18 cellular contexts compared by ENCODE assay signal in the genomic region with DNA sequence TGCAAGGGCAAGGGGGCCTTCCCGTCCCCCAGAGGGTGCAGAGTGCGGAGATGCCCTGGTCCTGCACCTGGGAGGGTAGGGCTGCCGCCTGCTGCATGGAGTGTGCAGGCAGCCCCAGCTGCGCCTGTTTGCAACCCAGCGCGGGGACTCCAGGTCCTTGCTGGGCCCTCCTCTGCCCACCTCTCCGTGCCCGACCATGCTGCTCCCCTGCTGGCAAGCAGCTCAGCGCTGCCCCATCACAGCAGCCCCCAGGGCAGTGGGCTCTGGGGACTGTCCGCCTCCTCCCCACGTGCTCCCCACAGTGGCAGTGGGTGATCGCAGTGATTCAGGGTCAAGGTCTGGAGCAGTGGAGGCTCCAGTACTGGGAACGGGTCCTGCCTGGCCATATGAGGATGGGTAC. TPM values are rescaled to one million over a fixed set of nuclear protein-coding genes. Genes with fewer than 3 reads are reported as not detected.
DNase-seq lines count a peak whose midpoint lies in the region; ATAC-seq, FAIRE-seq and TF ChIP-seq lines count a peak whose summit lies in the region.
"Had no signal": no experiment of that assay in that cellular context is flagged by ENCODE, and none has a peak within 500 bp of the region (broad histone marks: within the 10 kb centered on the region; RNA-seq: fewer than 3 reads in every experiment).

No MANE protein-coding gene starts in this region.

- H4K20me1 ChIP-seq in H1 (replicated peaks in 1 of 2; ENCODE audit: control insufficient read depth in 1 of 2, insufficient read depth in 2 of 2, low read length in 2 of 2): peaks cover 5 to 7% of the 10 kb centered on the region in 2 experiments

- H3K4ac ChIP-seq in H1 (replicated peaks; ENCODE audit: insufficient read length, low read depth, low read length): no peak overlapping the region

- H3K27ac Mint-ChIP-seq in CD8-positive, alpha-beta T cell: peak overlapping the region; percentile 45
- H3K27ac Mint-ChIP-seq in stimulated activated effector memory CD8-positive, alpha-beta T cell treated with anti-CD3 and anti-CD28 coated beads, Interleukin-12 subunit alpha, Interleukin-12 subunit beta, amount 100 ng/mL, for 72 hours: peak overlapping the region; percentile 60

- no peak for FAIRE-seq in H1 (lab: Jason Lieb, UNC)
- FAIRE-seq: G401.6, RCC 7860 had no signal

- H3K79me1 ChIP-seq in H1 (ENCODE audit: low read depth, low read length): peaks cover 6% of the 10 kb centered on the region

- no peaks in the 10 kb centered on the region for H3K27me3 ChIP-seq in CD8-positive, alpha-beta T cell (ENCODE audit: insufficient read depth, low read length)
- H3K27me3 ChIP-seq in H7 (ENCODE audit: control insufficient read depth, insufficient read depth, low read length) (no peaks in the 10 kb centered on the region), H1 (replicated peaks in 1 of 4; ENCODE audit: control insufficient read depth in 3 of 4, extremely low read depth in 1 of 4, insufficient read depth in 3 of 4, low read length in 3 of 4) (no peaks in the 10 kb centered on the region)

- peaks cover 53% of the 10 kb centered on the region for H3K4me1 Mint-ChIP-seq in CD8-positive, alpha-beta T cell (ENCODE audit: low read depth)
- peaks cover 39% of the 10 kb centered on the region for H3K4me1 Mint-ChIP-seq in stimulated activated effector memory CD8-positive, alpha-beta T cell treated with anti-CD3 and anti-CD28 coated beads, Interleukin-12 subunit alpha, Interleukin-12 subunit beta, amount 100 ng/mL, for 72 hours

- no peak overlapping the region for H4K5ac ChIP-seq in H1 (ENCODE audit: insufficient read length, low read depth, low read length)

- no peak overlapping the region; the same call in 1 of the 2 replicates for H2BK5ac ChIP-seq in H1 (ENCODE audit: low read depth, low read length)

- H4K91ac ChIP-seq in H1 (replicated peaks; ENCODE audit: insufficient read length, low read length): no peak overlapping the region

- H3K9me3 Mint-ChIP-seq in CD8-positive, alpha-beta T cell: no peaks in the 10 kb centered on the region
- H3K9me3 Mint-ChIP-seq in stimulated activated effector memory CD8-positive, alpha-beta T cell treated with anti-CD3 and anti-CD28 coated beads, Interleukin-12 subunit alpha, Interleukin-12 subunit beta, amount 100 ng/mL, for 72 hours: no peaks in the 10 kb centered on the region

- H3K27ac ChIP-seq in CD8-positive, alpha-beta T cell (ENCODE audit: low read depth, low read length): no peak overlapping the region
- no peak overlapping the region for H3K27ac ChIP-seq in H1 (ENCODE audit: low read depth, low read length)
- H3K27ac ChIP-seq: HL-60, KMS-11 had no signal

- H2AFZ ChIP-seq in H1 (ENCODE audit: low read length): no peak overlapping the region

- 94% methylated on average over 13 of the region's 13 CpGs; no CpG with 5 or more reads in 1 of the 2 experiments for WGBS in H1 (ENCODE audit: extremely low coverage in 1 of 2, insufficient coverage in 1 of 2, insufficient read length in 1 of 2, insufficient replicate concordance in 2 of 2, low coverage in 1 of 2, low lambda C conversion rate in 2 of 2, missing lambda C conversion rate in 1 of 2), 2 experiments

- no peak for ATAC-seq in CD8-positive, alpha-beta T cell
- no peak for ATAC-seq in stimulated activated effector memory CD8-positive, alpha-beta T cell treated with anti-CD3 and anti-CD28 coated beads, Interleukin-12 subunit alpha, Interleukin-12 subunit beta, amount 100 ng/mL, for 72 hours
- no peak for ATAC-seq in activated CD4-positive, CD25-positive, alpha-beta regulatory T cell treated with anti-CD3 and anti-CD28 coated beads, Interleukin-2, amount 50 U/mL, for 24 hours
- ATAC-seq in omental fat pad (ENCODE audit: low FRiP score): no peak

- H2BK20ac ChIP-seq in H1 (ENCODE audit: low read length): no peak overlapping the region

- peaks cover 22% of the 10 kb centered on the region for H3K36me3 Mint-ChIP-seq in CD8-positive, alpha-beta T cell
- peaks cover 26% of the 10 kb centered on the region for H3K36me3 Mint-ChIP-seq in stimulated activated effector memory CD8-positive, alpha-beta T cell treated with anti-CD3 and anti-CD28 coated beads, Interleukin-12 subunit alpha, Interleukin-12 subunit beta, amount 100 ng/mL, for 72 hours

- no peak for TF ChIP-seq RAD21 in H1 (IDR thresholded peaks at IDR 0.05 in 1 of 2, conservative IDR thresholded peaks at IDR 0.05 in 1 of 2; ENCODE audit: low read depth in 2 of 2, low read length in 2 of 2)

- CTCF ChIA-PET in CD8-positive, alpha-beta T cell (lab: Charles Lee): no interaction called here
- CTCF ChIA-PET in H1 (lab: Charles Lee; ENCODE audit: partially characterized antibody): interaction anchor here (1.4 to 1.8 kb wide), 4 partner anchors 13 to 136 kb away, joined by 4 to 6 read pairs (median 5); no protein-coding TSS in a partner anchor

- TF ChIP-seq CTCF in CD8-positive, alpha-beta T cell (IDR thresholded peaks at IDR 0.05): no peak
- TF ChIP-seq CTCF in H1 (IDR thresholded peaks at IDR 0.05; ENCODE audit: control extremely low read depth in 1 of 3, insufficient read depth in 1 of 3, low read depth in 1 of 3, low read length in 3 of 3) (no peak), omental fat pad (IDR thresholded peaks at IDR 0.05) (no peak)

- H3K9ac ChIP-seq in H1 (replicated peaks in 1 of 4; ENCODE audit: extremely low read depth in 1 of 4, low read depth in 3 of 4, low read length in 3 of 4): no peak overlapping the region
- H3K9ac ChIP-seq: KMS-11 had no signal

- no peak overlapping the region for H3K4me2 ChIP-seq in H1 (ENCODE audit: insufficient read depth in 1 of 2, low read depth in 2 of 2, low read length in 2 of 2)
- H3K4me2 ChIP-seq: KMS-11 had no signal

- no peak overlapping the region for H3K56ac ChIP-seq in H1 (replicated peaks; ENCODE audit: insufficient read length, low read depth, low read length)

- no peak overlapping the region for H3K4me3 Mint-ChIP-seq in CD8-positive, alpha-beta T cell
- no peak overlapping the region for H3K4me3 Mint-ChIP-seq in stimulated activated effector memory CD8-positive, alpha-beta T cell treated with anti-CD3 and anti-CD28 coated beads, Interleukin-12 subunit alpha, Interleukin-12 subunit beta, amount 100 ng/mL, for 72 hours

- H3K4me1 ChIP-seq in CD8-positive, alpha-beta T cell (ENCODE audit: insufficient read depth, low read length): peaks cover 28% of the 10 kb centered on the region
- H3K4me1 ChIP-seq in H1 (replicated peaks in 1 of 4; ENCODE audit: control insufficient read depth in 3 of 4, insufficient read depth in 4 of 4, low read length in 3 of 4): peaks cover 0 to 18% (median 6%) of the 10 kb centered on the region in 4 experiments; a peak in 4 of 7 replicates

- peak overlapping the region; percentile 79 for H4K8ac ChIP-seq in H1 (ENCODE audit: extremely low read depth, insufficient read depth, low read length)

- H3K27me3 Mint-ChIP-seq in CD8-positive, alpha-beta T cell (ENCODE audit: low read depth): no peaks in the 10 kb centered on the region

- POLR2A ChIA-PET in CD8-positive, alpha-beta T cell (lab: Charles Lee): no interaction called here
- POLR2A ChIA-PET in H1 (lab: Charles Lee; ENCODE audit: partially characterized antibody): no interaction called here

- no peak overlapping the region for H3K23ac ChIP-seq in H1 (ENCODE audit: insufficient read length)

- peaks cover 3% of the 10 kb centered on the region for H3K36me3 ChIP-seq in CD8-positive, alpha-beta T cell (ENCODE audit: insufficient read depth, low read length)
- H3K36me3 ChIP-seq in H7 (replicated peaks; ENCODE audit: control insufficient read depth, insufficient read depth, low read length) (no peaks in the 10 kb centered on the region), H1 (ENCODE audit: control insufficient read depth in 2 of 4, insufficient read depth in 4 of 4, low read length in 3 of 4) (peaks cover 0 to 4% (median 0%) of the 10 kb centered on the region in 4 experiments; a peak in 1 of 8 replicates)

- TF ChIP-seq EP300 in H1 (IDR thresholded peaks at IDR 0.05; ENCODE audit: borderline replicate concordance in 1 of 2, low read depth in 2 of 2, low read length in 2 of 2): no peak

- no peak for TF ChIP-seq POLR2A in H1 (IDR thresholded peaks at IDR 0.05; ENCODE audit: control extremely low read depth in 1 of 2, low read depth in 2 of 2, low read length in 2 of 2)

- no peak overlapping the region for H2BK12ac ChIP-seq in H1 (ENCODE audit: low read depth, low read length)

- no peaks in the 10 kb centered on the region for H3K9me3 ChIP-seq in CD8-positive, alpha-beta T cell (ENCODE audit: low read length)
- H3K9me3 ChIP-seq in H1 (ENCODE audit: insufficient read depth in 2 of 2, low read depth in 1 of 2, low read length in 1 of 2): no peaks in the 10 kb centered on the region

- no peaks in the 10 kb centered on the region for H3K23me2 ChIP-seq in H1 (ENCODE audit: low read depth, low read length)

- no peak overlapping the region for H3K18ac ChIP-seq in H1 (ENCODE audit: extremely low read depth, low read length)

- H3K79me2 ChIP-seq in H1 (ENCODE audit: control insufficient read depth in 1 of 2, insufficient read depth in 2 of 2, low read length in 2 of 2): peaks cover 4 to 31% of the 10 kb centered on the region in 2 experiments; a peak in 3 of 4 replicates

- H2AK5ac ChIP-seq in H1 (ENCODE audit: low read depth, low read length): no peak overlapping the region

- no peak overlapping the region for H2BK120ac ChIP-seq in H1 (replicated peaks; ENCODE audit: low read depth, low read length)

- no peak for DNase-seq in CD8-positive, alpha-beta T cell
- peak; percentile 23 for DNase-seq in H7
- DNase-seq in H1 (ENCODE audit: low read depth in 1 of 2, low spot score in 2 of 2): no peak
- DNase-seq in stimulated activated effector memory CD8-positive, alpha-beta T cell treated with anti-CD3 and anti-CD28 coated beads, Interleukin-12 subunit alpha, Interleukin-12 subunit beta, amount 100 ng/mL, for 72 hours (ENCODE audit: low spot score in 2 of 2): no peak
- DNase-seq in NCI-H2107 (lab: John Stamatoyannopoulos, UW): no peak
- DNase-seq in omental fat pad (ENCODE audit: low spot score): no peak
- DNase-seq: MV-4-11, NCI-H1694, NCI-H2081, NCI-H446, NCI-H526, SHP77 had no signal

- no peak overlapping the region for H3K14ac ChIP-seq in H1 (ENCODE audit: insufficient read length)

- no peak overlapping the region for H3K4me3 ChIP-seq in CD8-positive, alpha-beta T cell (ENCODE audit: low read depth, low read length)
- H3K4me3 ChIP-seq in H7 (ENCODE audit: insufficient read depth, low read depth, low read length) (no peak overlapping the region), H1 (ENCODE audit: extremely low read depth in 1 of 4, insufficient read depth in 2 of 4, low read depth in 3 of 4, low read length in 4 of 4) (no peak overlapping the region)
- H3K4me3 ChIP-seq: HAP-1 had no signal

- intact Hi-C loops in CD8-positive, alpha-beta T cell (cut with DNase I, micrococcal nuclease): no loop called here

- H2BK15ac ChIP-seq in H1 (ENCODE audit: low read length): no peak overlapping the region

RNA-seq across cellular contexts. Expression of gene FBXW7, which starts 5.0 kb away (rescaled TPM):
- 100 to 1,000 TPM; 129 to 135 TPM for total RNA-seq in CD8-positive, alpha-beta T cell
- 12.7 and 22.7 TPM in 2 replicates for total RNA-seq in H7 (2014; rRNA removed; shearing (Covaris generic))
- total RNA-seq in H1 (2021; fragmentation: NEBNext Ultra II Directional; extraction: Animal tissue kit (Norgen Biotek cat#: 25700)): 26.7 and 28.9 TPM in 2 replicates
- polyA plus RNA-seq in H1 (2011; rRNA removed): 4.5 and 6.0 TPM in 2 replicates
- 8.9 TPM for polyA plus RNA-seq in H1 (2011; cell fraction: cytosol; rRNA removed)
- 5.4 TPM for polyA plus RNA-seq in H1 (2011; cell fraction: nucleus; rRNA removed)
- polyA plus RNA-seq in H1 (2012, experiment 1 of 2): 13.9 to 28.5 TPM (median 18.1 TPM) in 4 replicates
- 2.1 TPM for polyA plus RNA-seq in H1 (2012, experiment 2 of 2)
- polyA plus RNA-seq in H1 (2013, experiment 1 of 2): 11.1 TPM
- polyA plus RNA-seq in H1 (2013, experiment 2 of 2): 11.7 TPM
- 19.5 and 23.7 TPM in 2 replicates for polyA minus RNA-seq in H1 (2011; rRNA and poly(A)+ RNA removed)
- polyA minus RNA-seq in H1 (2011; cell fraction: cytosol; rRNA and poly(A)+ RNA removed): 13.4 TPM
- 66.2 TPM for polyA minus RNA-seq in H1 (2011; cell fraction: nucleus; rRNA and poly(A)+ RNA removed)
- 10 to 100 TPM; 44.3 to 62.0 (median 49.9) TPM for total RNA-seq in omental fat pad
